In the genomic region with DNA sequence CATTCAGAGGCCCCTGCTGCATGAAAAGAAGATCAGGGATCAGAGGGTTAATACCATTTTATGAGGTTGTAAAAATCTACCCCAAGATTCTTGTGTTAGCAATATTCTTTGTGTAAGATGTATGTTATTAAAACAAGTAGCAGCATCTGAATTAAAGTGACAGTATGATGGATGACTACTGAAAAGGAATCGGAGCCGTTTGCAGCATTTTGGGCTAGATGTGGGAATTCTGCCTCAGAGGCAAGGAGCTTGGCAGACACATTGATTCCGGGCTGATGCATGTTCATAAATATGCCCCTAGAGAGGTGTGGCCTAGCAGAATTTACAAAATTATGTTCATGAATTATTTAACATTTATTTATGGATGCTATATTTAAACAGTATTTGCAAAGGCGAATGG, we compare ENCODE assay signal across 26 cellular contexts.
"Had no signal": no experiment of that assay in that cellular context is flagged by ENCODE, and none has a peak within 500 bp of the region (broad histone marks: within the 10 kb centered on the region; RNA-seq: fewer than 3 reads in every experiment).

No MANE protein-coding gene starts in this region.

- H3K4me3 ChIP-seq: MG63, Peyer's patch had no signal

- H3K27me3 ChIP-seq: MG63, Peyer's patch had no signal

- H3K27ac ChIP-seq: Peyer's patch had no signal

- DNase-seq: activated B cell treated with CpG ODN at 0.5 μM for 24 hours; activated CD4-positive, alpha-beta T cell treated with anti-CD3 and anti-CD28 coated beads for 1 hour; activated CD4-positive, alpha-beta T cell treated with anti-CD3 and anti-CD28 coated beads, Interleukin-2, amount 10 ng/mL, durations not matched to agents 24 days and 14 days; activated CD4-positive, alpha-beta T cell treated with anti-CD3 and anti-CD28 coated beads, Interleukin-2, amount 50 U/mL, for 48 hours; activated CD8-positive, alpha-beta memory T cell treated with anti-CD3 and anti-CD28 coated beads, Interleukin-2, amount 10 ng/mL, durations not matched to agents 7 days and 5 days; activated effector memory CD4-positive, alpha-beta T cell treated with Interleukin-2 at 50 U/mL for 16 hours; activated naive CD4-positive, alpha-beta T cell; activated T-cell treated with anti-CD3 and anti-CD28 coated beads, Interleukin-2, amount 50 U/mL, for 24 hours; aorta; MG63; MV-4-11; NCI-H1092 treated with DMSO at 0.1 percent for 48 hours; NCI-H1417 treated with DMSO at 0.1 percent for 48 hours; NCI-H1694; NCI-H2029; NCI-H2107; NCI-H2171 treated with DMSO at 0.1 percent for 48 hours; NCI-H226; Peyer's patch; SHP77 treated with DMSO at 0.1 percent for 48 hours; T-helper 2 cell; T1000 had no signal

- H3K9me3 ChIP-seq: MG63, Peyer's patch had no signal

- H3K36me3 Mint-ChIP-seq: activated CD8-positive, alpha-beta memory T cell treated with anti-CD3 and anti-CD28 coated beads, Interleukin-2, amount 10 ng/mL, durations not matched to agents 7 days and 5 days; activated naive CD4-positive, alpha-beta T cell treated with anti-CD3 and anti-CD28 coated beads, Interleukin-2, amount 50 U/mL, for 24 hours; brain had no signal

- H3K4me1 Mint-ChIP-seq: activated B cell treated with CpG ODN at 0.5 μM for 24 hours; activated CD4-positive, alpha-beta T cell treated with anti-CD3 and anti-CD28 coated beads, Interleukin-2, amount 10 ng/mL, durations not matched to agents 24 days and 14 days; activated CD8-positive, alpha-beta memory T cell treated with anti-CD3 and anti-CD28 coated beads, Interleukin-2, amount 10 ng/mL, durations not matched to agents 7 days and 5 days; activated naive CD4-positive, alpha-beta T cell treated with anti-CD3 and anti-CD28 coated beads, Interleukin-2, amount 50 U/mL, for 24 hours; central memory CD8-positive, alpha-beta T cell had no signal

- H3K27me3 Mint-ChIP-seq: activated B cell treated with CpG ODN at 0.5 μM for 24 hours; activated CD4-positive, alpha-beta T cell treated with anti-CD3 and anti-CD28 coated beads, Interleukin-2, amount 10 ng/mL, durations not matched to agents 24 days and 14 days; activated CD8-positive, alpha-beta memory T cell treated with anti-CD3 and anti-CD28 coated beads, Interleukin-2, amount 10 ng/mL, durations not matched to agents 7 days and 5 days; activated naive CD4-positive, alpha-beta T cell treated with anti-CD3 and anti-CD28 coated beads, Interleukin-2, amount 50 U/mL, for 24 hours; activated T-cell treated with anti-CD3 and anti-CD28 coated beads, Interleukin-2, amount 50 U/mL, for 24 hours; central memory CD8-positive, alpha-beta T cell had no signal

- ATAC-seq: activated CD8-positive, alpha-beta memory T cell treated with anti-CD3 and anti-CD28 coated beads, Interleukin-2, amount 10 ng/mL, durations not matched to agents 7 days and 5 days had no signal

- H3K9me3 Mint-ChIP-seq: activated CD4-positive, alpha-beta T cell treated with anti-CD3 and anti-CD28 coated beads, Interleukin-2, amount 10 ng/mL, durations not matched to agents 24 days and 14 days; activated naive CD4-positive, alpha-beta T cell treated with anti-CD3 and anti-CD28 coated beads, Interleukin-2, amount 50 U/mL, for 24 hours; activated T-cell treated with anti-CD3 and anti-CD28 coated beads, Interleukin-2, amount 50 U/mL, for 24 hours; activated T-helper 1 cell treated with anti-CD3 and anti-CD28 coated beads, Interleukin-12 subunit alpha, Interleukin-12 subunit beta, Interleukin-2, Interleukin-4 antibody, amounts not matched to agents 30 ng/mL and 10 ng/mL and 1 ng/mL, durations not matched to agents 14 hours and 24 hours and 36 hours had no signal

- H3K27ac Mint-ChIP-seq: activated B cell treated with CpG ODN at 0.5 μM for 24 hours; activated CD4-positive, alpha-beta T cell treated with anti-CD3 and anti-CD28 coated beads, Interleukin-2, amount 10 ng/mL, durations not matched to agents 24 days and 14 days; activated CD8-positive, alpha-beta memory T cell treated with anti-CD3 and anti-CD28 coated beads, Interleukin-2, amount 10 ng/mL, durations not matched to agents 7 days and 5 days; activated naive CD4-positive, alpha-beta T cell treated with anti-CD3 and anti-CD28 coated beads, Interleukin-2, amount 50 U/mL, for 24 hours; activated T-cell treated with anti-CD3 and anti-CD28 coated beads, Interleukin-2, amount 50 U/mL, for 24 hours; activated T-helper 1 cell treated with anti-CD3 and anti-CD28 coated beads, Interleukin-12 subunit alpha, Interleukin-12 subunit beta, Interleukin-2, Interleukin-4 antibody, amounts not matched to agents 30 ng/mL and 10 ng/mL and 1 ng/mL, durations not matched to agents 14 hours and 24 hours and 36 hours had no signal

- H3K4me1 ChIP-seq: Peyer's patch had no signal

- H3K36me3 ChIP-seq: MG63, Peyer's patch had no signal

- H3K4me3 Mint-ChIP-seq: activated B cell treated with CpG ODN at 0.5 μM for 24 hours; activated CD4-positive, alpha-beta T cell treated with anti-CD3 and anti-CD28 coated beads, Interleukin-2, amount 10 ng/mL, durations not matched to agents 24 days and 14 days; activated CD8-positive, alpha-beta memory T cell treated with anti-CD3 and anti-CD28 coated beads, Interleukin-2, amount 10 ng/mL, durations not matched to agents 7 days and 5 days; activated naive CD4-positive, alpha-beta T cell treated with anti-CD3 and anti-CD28 coated beads, Interleukin-2, amount 50 U/mL, for 24 hours; activated T-cell treated with anti-CD3 and anti-CD28 coated beads, Interleukin-2, amount 50 U/mL, for 24 hours; activated T-helper 1 cell treated with anti-CD3 and anti-CD28 coated beads, Interleukin-12 subunit alpha, Interleukin-12 subunit beta, Interleukin-2, Interleukin-4 antibody, amounts not matched to agents 30 ng/mL and 10 ng/mL and 1 ng/mL, durations not matched to agents 14 hours and 24 hours and 36 hours; brain; central memory CD8-positive, alpha-beta T cell had no signal
